Comparison of ENCODE assay signal across 7 cellular contexts in genomic region chr5:76547242-76547890, GRCh38.
DNase-seq lines count a peak whose midpoint lies in the region; ATAC-seq and TF ChIP-seq lines count a peak whose summit lies in the region.

No MANE protein-coding gene starts in this region.

- peak overlapping the region; percentile 66 for H3K4me3 Mint-ChIP-seq in activated CD4-positive, alpha-beta T cell treated with anti-CD3 and anti-CD28 coated beads for 36 hours

- ATAC-seq in GM19395 (IDR thresholded peaks at IDR 0.05; ENCODE audit: unreplicated experiment): peak; percentile 69
- peak; percentile 65 for ATAC-seq in HG03135 (IDR thresholded peaks at IDR 0.05; ENCODE audit: unreplicated experiment)
- peak; percentile 74 for ATAC-seq in activated CD4-positive, alpha-beta T cell treated with anti-CD3 and anti-CD28 coated beads for 36 hours

- DNase-seq in activated CD4-positive, alpha-beta T cell treated with anti-CD3 and anti-CD28 coated beads for 36 hours: peak; percentile 50
- DNase-seq in germinal center (ENCODE audit: low spot score): peak; percentile 8
- DNase-seq in suprapubic skin (ENCODE audit: low spot score in 2 of 2): no peak
- no peak for DNase-seq in dedifferentiated amniotic fluid mesenchymal stem cell (ENCODE audit: extremely low spot score)
- DNase-seq in NCI-H446 treated with DMSO at 0.1 percent for 48 hours (lab: John Stamatoyannopoulos, UW): no peak

- no peak for TF ChIP-seq POLR2A in suprapubic skin (IDR thresholded peaks at IDR 0.05)

- peak overlapping the region; percentile 22 for H3K4me3 ChIP-seq in suprapubic skin

- intact Hi-C loops in activated CD4-positive, alpha-beta T cell treated with anti-CD3 and anti-CD28 coated beads for 36 hours (cut with DNase I, micrococcal nuclease): loop anchor here (1.0 to 10.0 kb wide), 12 partner anchors 26 to 983 kb away; partner anchors contain the start of genes POC5 (in 1 of the 2) and SV2C (in 1 of the 2)

- H3K27me3 ChIP-seq in suprapubic skin: no peaks in the 10 kb centered on the region

- TF ChIP-seq CTCF in suprapubic skin (IDR thresholded peaks at IDR 0.05): no peak

- no peak for TF ChIP-seq EP300 in suprapubic skin (IDR thresholded peaks at IDR 0.05)

- H3K27ac Mint-ChIP-seq in activated CD4-positive, alpha-beta T cell treated with anti-CD3 and anti-CD28 coated beads for 36 hours: peak overlapping the region; percentile 97

- H3K36me3 Mint-ChIP-seq in activated CD4-positive, alpha-beta T cell treated with anti-CD3 and anti-CD28 coated beads for 36 hours (ENCODE audit: low read depth): peaks cover under 1% of the 10 kb centered on the region

- peaks cover 77% of the 10 kb centered on the region for H3K4me1 Mint-ChIP-seq in activated CD4-positive, alpha-beta T cell treated with anti-CD3 and anti-CD28 coated beads for 36 hours

- POLR2A ChIA-PET in activated CD4-positive, alpha-beta T cell treated with anti-CD3 and anti-CD28 coated beads for 36 hours (lab: Charles Lee): interaction anchor here (0.6 to 1.7 kb wide), 11 partner anchors 18 to 483 kb away, joined by 3 to 16 read pairs (median 5); partner anchors contain the start of genes AGGF1 and IQGAP2

- H3K4me1 ChIP-seq in suprapubic skin: peaks cover 29% of the 10 kb centered on the region

- 23% methylated on average over 4 of the region's 4 CpGs for WGBS in suprapubic skin

- H3K36me3 ChIP-seq in suprapubic skin: no peaks in the 10 kb centered on the region

- CTCF ChIA-PET in activated CD4-positive, alpha-beta T cell treated with anti-CD3 and anti-CD28 coated beads for 36 hours (lab: Charles Lee): interaction anchor here (0.7 to 3.1 kb wide), 17 partner anchors 11 to 285 kb away, joined by 3 to 26 read pairs (median 4); partner anchors contain the start of gene IQGAP2

- no peaks in the 10 kb centered on the region for H3K9me3 Mint-ChIP-seq in activated CD4-positive, alpha-beta T cell treated with anti-CD3 and anti-CD28 coated beads for 36 hours (ENCODE audit: low read depth)

- no peaks in the 10 kb centered on the region for H3K9me3 ChIP-seq in suprapubic skin

- no peaks in the 10 kb centered on the region for H3K27me3 Mint-ChIP-seq in activated CD4-positive, alpha-beta T cell treated with anti-CD3 and anti-CD28 coated beads for 36 hours

- H3K27ac ChIP-seq in suprapubic skin: peak overlapping the region; percentile 80

Comparison
In these comparisons a context has a peak if more than half of its experiments do, and no peak if none do; other contexts are left out.
1. DNase-seq: peak in activated CD4-positive, alpha-beta T cell treated with anti-CD3 and anti-CD28 coated beads for 36 hours (single experiment) and germinal center (single experiment); none in suprapubic skin (0 of 2), dedifferentiated amniotic fluid mesenchymal stem cell (single experiment) and NCI-H446 treated with DMSO at 0.1 percent for 48 hours (single experiment).
2. Peak in every context shown above with its lines, with median percentiles within 50 percentile points of each other: ATAC-seq.